6 cellular contexts compared by ENCODE assay signal in genomic region chr16:63975669-63976068, GRCh38.
"Had no signal": no experiment of that assay in that cellular context is flagged by ENCODE, and none has a peak within 500 bp of the region (broad histone marks: within the 10 kb centered on the region; RNA-seq: fewer than 3 reads in every experiment).

No MANE protein-coding gene starts in this region.

- H2AFZ ChIP-seq: GM23248 had no signal

- H3K27ac ChIP-seq: GM23248 had no signal

- H3K9ac ChIP-seq: GM23248 had no signal

- DNase-seq: GM23248, GOT3, H9, HCEC 1CT, IMR-90 had no signal

- H3K4me3 ChIP-seq: GM23248, K562 had no signal
